ENCODE assay signal across 12 cellular contexts in the genomic region with DNA sequence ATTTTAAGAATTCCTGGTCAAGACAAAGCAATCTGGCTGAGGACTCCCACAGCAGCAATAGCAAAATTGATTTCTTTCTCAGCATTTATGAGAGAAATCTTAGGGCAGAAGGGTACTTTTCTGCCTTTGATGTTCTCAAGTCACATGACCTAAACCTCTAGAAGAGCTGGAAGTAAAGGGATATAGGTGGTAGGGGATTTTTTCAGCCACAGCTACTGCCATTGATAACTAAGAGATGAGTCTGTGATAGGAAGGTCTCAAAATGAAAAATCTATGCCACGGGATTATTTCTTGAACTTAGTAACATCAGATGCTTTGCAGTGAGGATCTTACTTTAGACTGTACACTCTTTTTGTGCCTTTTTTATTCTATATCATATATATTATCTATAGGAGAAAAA.
"Had no signal": no experiment of that assay in that cellular context is flagged by ENCODE, and none has a peak within 500 bp of the region (broad histone marks: within the 10 kb centered on the region; RNA-seq: fewer than 3 reads in every experiment).

No MANE protein-coding gene starts in this region.

- H3K27me3 Mint-ChIP-seq: naive B cell had no signal

- H3K27ac Mint-ChIP-seq: naive B cell; stimulated activated effector memory CD8-positive, alpha-beta T cell treated with anti-CD3 and anti-CD28 coated beads, Interleukin-12 subunit alpha, Interleukin-12 subunit beta, amount 100 ng/mL, for 72 hours; T-helper 1 cell treated with Interleukin-12 subunit alpha and Interleukin-12 subunit beta and Interleukin-4 antibody, amounts not matched to agents 30 μg/mL and 1 μg/mL, for 36 hours; WTC11 had no signal

- ATAC-seq: heart left ventricle; left colon; SK-N-SH treated with all-trans-retinoic acid at 6 μM for 48 hours; stimulated activated effector memory CD8-positive, alpha-beta T cell treated with anti-CD3 and anti-CD28 coated beads, Interleukin-12 subunit alpha, Interleukin-12 subunit beta, amount 100 ng/mL, for 72 hours; WTC11 had no signal

- H3K9me3 Mint-ChIP-seq: naive B cell; stimulated activated effector memory CD8-positive, alpha-beta T cell treated with anti-CD3 and anti-CD28 coated beads, Interleukin-12 subunit alpha, Interleukin-12 subunit beta, amount 100 ng/mL, for 72 hours; T-helper 1 cell treated with Interleukin-12 subunit alpha and Interleukin-12 subunit beta and Interleukin-4 antibody, amounts not matched to agents 30 μg/mL and 1 μg/mL, for 36 hours; WTC11 had no signal

- H3K4me1 Mint-ChIP-seq: naive B cell; stimulated activated effector memory CD8-positive, alpha-beta T cell treated with anti-CD3 and anti-CD28 coated beads, Interleukin-12 subunit alpha, Interleukin-12 subunit beta, amount 100 ng/mL, for 72 hours; WTC11 had no signal

- FAIRE-seq: colon, frontal cortex had no signal

- H3K4me3 Mint-ChIP-seq: naive B cell; stimulated activated effector memory CD8-positive, alpha-beta T cell treated with anti-CD3 and anti-CD28 coated beads, Interleukin-12 subunit alpha, Interleukin-12 subunit beta, amount 100 ng/mL, for 72 hours; T-helper 1 cell treated with Interleukin-12 subunit alpha and Interleukin-12 subunit beta and Interleukin-4 antibody, amounts not matched to agents 30 μg/mL and 1 μg/mL, for 36 hours; WTC11 had no signal

- DNase-seq: activated CD4-positive, alpha-beta T cell treated with anti-CD3 and anti-CD28 coated beads, Interleukin-2, amount 50 U/mL, for 4 hours; heart left ventricle; left colon; naive B cell; nucleus accumbens; trophoblast cell had no signal
